19 cellular contexts compared by ENCODE assay signal in genomic region chr15:66573719-66574641, GRCh38. TPM values are rescaled to one million over a fixed set of nuclear protein-coding genes. Genes with fewer than 3 reads are reported as not detected.
DNase-seq lines count a peak whose midpoint lies in the region; ATAC-seq, FAIRE-seq and TF ChIP-seq lines count a peak whose summit lies in the region.
"Had no signal": no experiment of that assay in that cellular context is flagged by ENCODE, and none has a peak within 500 bp of the region (broad histone marks: within the 10 kb centered on the region; RNA-seq: fewer than 3 reads in every experiment).

No MANE protein-coding gene starts in this region.

- H4K20me1 ChIP-seq in K562 (replicated peaks; ENCODE audit: control insufficient read depth, insufficient read depth, low read length), result no peaks in the 10 kb centered on the region

- no peaks in the 10 kb centered on the region for H3K9me3 ChIP-seq in right atrium auricular region
- no peaks in the 10 kb centered on the region for H3K9me3 ChIP-seq in K562 (replicated peaks; ENCODE audit: control insufficient read depth, insufficient read depth, low read depth, low read length)
- no peaks in the 10 kb centered on the region for H3K9me3 ChIP-seq in suprapubic skin
- no peaks in the 10 kb centered on the region for H3K9me3 ChIP-seq in colonic mucosa
- H3K9me3 ChIP-seq: neutrophil had no signal

- TF ChIP-seq EP300 in K562 (IDR thresholded peaks at IDR 0.05; ENCODE audit: low read length), result no peak
- TF ChIP-seq EP300 in suprapubic skin (IDR thresholded peaks at IDR 0.05), result no peak

- no peak overlapping the region for H2AFZ ChIP-seq in K562 (ENCODE audit: low read depth, low read length)

- CTCF ChIA-PET in K562 (lab: Yijun Ruan, JAX; ENCODE audit: low intra/inter-chr PET ratio), result no interaction called here

- H3K36me3 ChIP-seq in right atrium auricular region, result no peaks in the 10 kb centered on the region
- no peaks in the 10 kb centered on the region for H3K36me3 ChIP-seq in K562 (ENCODE audit: control insufficient read depth, insufficient read depth, low read length)
- no peaks in the 10 kb centered on the region for H3K36me3 ChIP-seq in suprapubic skin
- H3K36me3 ChIP-seq in colonic mucosa, result no peaks in the 10 kb centered on the region
- H3K36me3 ChIP-seq: neutrophil had no signal

- in situ Hi-C loops in K562 (cut with MboI), result no loop called here

- FAIRE-seq in K562 (lab: Jason Lieb, UNC), result no peak
- FAIRE-seq: D721Med had no signal

- H3K9ac ChIP-seq in K562 (ENCODE audit: insufficient read depth in 1 of 2, low read depth in 2 of 2, low read length in 2 of 2), result no peak overlapping the region
- H3K9ac ChIP-seq in colonic mucosa (ENCODE audit: low read depth in 2 of 2, low read length in 2 of 2), result no peak overlapping the region

- TF ChIP-seq POLR2A in K562 (conservative IDR thresholded peaks at IDR 0.05), result no peak
- TF ChIP-seq POLR2A in suprapubic skin (IDR thresholded peaks at IDR 0.05), result no peak

- H3K4me3 ChIP-seq in right atrium auricular region, result no peak overlapping the region
- no peak overlapping the region for H3K4me3 ChIP-seq in K562
- H3K4me3 ChIP-seq in suprapubic skin, result no peak overlapping the region
- H3K4me3 ChIP-seq in colonic mucosa, result no peak overlapping the region
- H3K4me3 ChIP-seq: lung had no signal

- POLR2A ChIA-PET in K562 (lab: Yijun Ruan, JAX), result interaction anchor here (0.6 to 2.7 kb wide), 5 partner anchors 8 to 55 kb away, joined by 3 to 20 read pairs (median 4); no protein-coding TSS in a partner anchor

- no TSS peak for BruUV-seq in K562 (replicated peaks; lab: Mats Ljungman, UMichigan)

- DNase-seq in Right ventricle myocardium inferior (ENCODE audit: missing footprints) (no peak), right atrium auricular region (ENCODE audit: low spot score) (no peak), K562 (ENCODE audit: extremely low read depth in 1 of 4, low spot score in 3 of 4) (no peak), left ventricle myocardium superior (peak; percentile 43), suprapubic skin (ENCODE audit: low spot score in 2 of 2) (peak; percentile 4 to 9), colonic mucosa (no peak), NCI-H1092 treated with DMSO at 0.1 percent for 48 hours (lab: John Stamatoyannopoulos, UW) (no peak)
- DNase-seq: activated CD4-positive, CD25-positive, alpha-beta regulatory T cell; activated naive CD8-positive, alpha-beta T cell treated with anti-CD3 and anti-CD28 coated beads, Interleukin-2, amount 10 ng/mL, durations not matched to agents 7 days and 5 days; cerebellar nuclear complex; NCI-H1694 treated with DMSO at 0.1 percent for 48 hours; NCI-H524 treated with DMSO at 0.1 percent for 48 hours; stimulated activated naive CD4-positive, alpha-beta T cell treated with Interleukin-2 at 50 U/mL for 16 hours had no signal

- TF ChIP-seq RAD21 in K562 (CRISPR knock-in tag; conservative IDR thresholded peaks at IDR 0.05 in 1 of 2, IDR thresholded peaks at IDR 0.05 in 1 of 2), result no peak

- TF ChIP-seq CTCF in right atrium auricular region (IDR thresholded peaks at IDR 0.05), result no peak
- TF ChIP-seq CTCF in K562 (IDR thresholded peaks at IDR 0.05 in 2 of 3, conservative IDR thresholded peaks at IDR 0.05 in 1 of 3; ENCODE audit: insufficient read depth in 2 of 3, low read depth in 1 of 3, low read length in 3 of 3), result no peak
- TF ChIP-seq CTCF in suprapubic skin (IDR thresholded peaks at IDR 0.05), result no peak
- no peak for TF ChIP-seq CTCF in colonic mucosa (IDR thresholded peaks at IDR 0.05)

- no peaks in the 10 kb centered on the region for H3K9me1 ChIP-seq in K562 (ENCODE audit: control insufficient read depth, insufficient read depth, low read length)

- no peaks in the 10 kb centered on the region for H3K4me1 ChIP-seq in right atrium auricular region
- no peaks in the 10 kb centered on the region; a peak in 2 of 5 replicates for H3K4me1 ChIP-seq in K562 (replicated peaks in 1 of 2; ENCODE audit: control insufficient read depth in 2 of 2, insufficient read depth in 2 of 2, low read length in 2 of 2)
- no peaks in the 10 kb centered on the region for H3K4me1 ChIP-seq in suprapubic skin
- no peaks in the 10 kb centered on the region for H3K4me1 ChIP-seq in colonic mucosa

- ATAC-seq in Right ventricle myocardium inferior, result peak; percentile 53
- no peak for ATAC-seq in K562
- peak; percentile 88 for ATAC-seq in left ventricle myocardium superior
- ATAC-seq in HG02610 (IDR thresholded peaks at IDR 0.05; ENCODE audit: unreplicated experiment), result no peak

- intact Hi-C loops in Right ventricle myocardium inferior (cut with DNase I), result no loop called here
- intact Hi-C loops in K562 (cut with micrococcal nuclease), result no loop called here
- intact Hi-C loops in left ventricle myocardium superior (cut with micrococcal nuclease), result no loop called here
- intact Hi-C loops in colonic mucosa (cut with DNase I), result no loop called here

- WGBS in K562 (ENCODE audit: insufficient coverage, low coverage, missing lambda C conversion rate), result 38% methylated on average over 10 of the region's 10 CpGs
- 61% methylated on average over 10 of the region's 10 CpGs for WGBS in suprapubic skin

- H3K27me3 ChIP-seq in right atrium auricular region, result no peaks in the 10 kb centered on the region
- no peaks in the 10 kb centered on the region; a peak in 1 of 5 replicates for H3K27me3 ChIP-seq in K562 (ENCODE audit: control insufficient read depth in 2 of 2, insufficient read depth in 2 of 2, low read length in 2 of 2)
- H3K27me3 ChIP-seq in suprapubic skin, result no peaks in the 10 kb centered on the region
- no peaks in the 10 kb centered on the region for H3K27me3 ChIP-seq in colonic mucosa
- H3K27me3 ChIP-seq: neutrophil had no signal

- no peak overlapping the region for H3K4me2 ChIP-seq in K562 (ENCODE audit: insufficient read depth, low read length)

- no peaks in the 10 kb centered on the region for H3K79me2 ChIP-seq in K562 (ENCODE audit: control insufficient read depth, insufficient read depth, low read length)

- H3K27ac ChIP-seq in right atrium auricular region (no peak overlapping the region), K562 (ENCODE audit: extremely low read depth, low read depth, low read length) (no peak overlapping the region), suprapubic skin (no peak overlapping the region), colonic mucosa (no peak overlapping the region)
- H3K27ac ChIP-seq: neutrophil had no signal

TF ChIP-seq in K562, 482 proteins besides CTCF, POLR2A, EP300 and RAD21:
- TF ChIP-seq ZNF384 (IDR thresholded peaks at IDR 0.05; ENCODE audit: low read depth, low read length) (no peak), PRDM10 (IDR thresholded peaks at IDR 0.05; ENCODE audit: partially characterized antibody) (peak; percentile 9), MAFK (IDR thresholded peaks at IDR 0.05; ENCODE audit: low read length) (no peak), HNRNPH1 (optimal IDR thresholded peaks at IDR 0.05; ENCODE audit: low read depth, low read length) (no peak), DNMT1 (IDR thresholded peaks at IDR 0.05) (no peak), ZNF79 (CRISPR knock-in tag; IDR thresholded peaks at IDR 0.05; ENCODE audit: low read depth) (no peak), CBX8 (IDR thresholded peaks at IDR 0.05; ENCODE audit: borderline replicate concordance, extremely low read depth, low read depth, low read length, poor library complexity, severe bottlenecking) (no peak)
TF ChIP-seq in K562: peak in this region for 1.

RNA-seq across cellular contexts. Expression of gene LCTL, which starts 8.2 kb away (rescaled TPM):
- total RNA-seq in Right ventricle myocardium inferior (not detected), right atrium auricular region (not detected), K562 (2014; rRNA removed) (not detected in 2 replicates), K562 (2014; rRNA removed; fragmentation: Illumina TruSeq; extraction: Trizol) (not detected in 2 replicates), K562 (2015; rRNA removed; fragmentation: Illumina TruSeq; extraction: Trizol) (not detected in 2 replicates), K562 (2021) (not detected in 2 replicates), left ventricle myocardium superior (not detected), suprapubic skin (under 1 TPM in 1 of 4 donors, not detected in 3; 0.23 TPM), colonic mucosa (not detected)
- not detected in 2 replicates for total RNA-seq in K562 (2011; cell fraction: chromatin; rRNA removed; ENCODE audit: low replicate concordance)
- 0.17 TPM in 1 of 2 replicates, not detected in the other for total RNA-seq in K562 (2011; cell fraction: nucleolus; rRNA removed)
- not detected in 2 replicates for total RNA-seq in K562 (2011; cell fraction: nucleoplasm; rRNA removed)
- polyA plus RNA-seq in K562 (2011; rRNA removed) (0.03 and 0.08 TPM in 2 replicates), K562 (2014; fragmentation: Illumina TruSeq; extraction: Trizol) (not detected in 2 replicates), K562 (2014; fragmentation: Nextera tagmentation; extraction: Ambion mirVana) (under 1 TPM; 0.17 to 0.31 TPM), K562 (2014; rRNA removed) (not detected in 2 replicates)
- 0.03 and 0.06 TPM in 2 replicates for polyA plus RNA-seq in K562 (2011; cell fraction: cytosol; rRNA removed)
- polyA plus RNA-seq in K562 (2011; cell fraction: nucleus; rRNA removed), result 0.23 TPM in 1 of 2 replicates, not detected in the other
- polyA plus RNA-seq in K562 (2012), result 0.12 and 0.21 TPM in 2 replicates
- not detected in 2 replicates for polyA minus RNA-seq in K562 (2011; rRNA and poly(A)+ RNA removed)
- polyA minus RNA-seq in K562 (2011; cell fraction: cytosol; rRNA and poly(A)+ RNA removed), result not detected in 2 replicates
- not detected in 2 replicates for polyA minus RNA-seq in K562 (2011; cell fraction: nucleus; rRNA and poly(A)+ RNA removed)
- total RNA-seq: A673; activated naive CD8-positive, alpha-beta T cell treated with anti-CD3 and anti-CD28 coated beads, Interleukin-2, amount 10 ng/mL, durations not matched to agents 7 days and 5 days; lung; skeletal muscle tissue had no signal
- polyA plus RNA-seq: lung had no signal

Comparison
In these comparisons a context has a peak if more than half of its experiments do, and no peak if none do; other contexts are left out.
1. DNase-seq: peak in left ventricle myocardium superior (single experiment) and suprapubic skin (2 of 2); none in Right ventricle myocardium inferior (single experiment), right atrium auricular region (single experiment), K562 (0 of 4), colonic mucosa (single experiment) and NCI-H1092 treated with DMSO at 0.1 percent for 48 hours (single experiment).
2. ATAC-seq: peak in Right ventricle myocardium inferior (single experiment) and left ventricle myocardium superior (single experiment); none in K562 (single experiment) and HG02610 (single experiment).